Comparison of ENCODE assay signal across 26 cellular contexts in the genomic region with DNA sequence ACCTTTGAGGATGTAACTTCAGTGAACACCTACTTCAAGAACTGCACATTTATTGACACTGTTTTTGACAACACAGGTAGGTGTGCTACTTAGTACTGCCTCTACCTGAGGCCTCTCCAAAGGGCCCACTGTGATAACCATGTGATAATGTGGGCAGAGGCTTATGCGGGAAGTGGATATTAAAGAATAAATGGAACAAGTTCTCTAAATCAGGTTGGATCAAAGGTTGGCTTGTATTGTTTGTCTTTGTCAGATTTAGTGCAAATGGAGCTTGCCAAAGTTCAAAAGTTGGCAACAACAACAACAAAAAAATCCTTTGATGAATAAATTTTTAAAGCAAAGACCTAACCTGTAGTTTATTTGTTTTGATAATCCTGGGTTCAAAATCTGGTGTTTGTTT.
"Had no signal": no experiment of that assay in that cellular context is flagged by ENCODE, and none has a peak within 500 bp of the region (broad histone marks: within the 10 kb centered on the region; RNA-seq: fewer than 3 reads in every experiment).

No MANE protein-coding gene starts in this region.

- H3K4me3 ChIP-seq: ovary, psoas muscle, right atrium auricular region, thyroid gland had no signal

- H3K4me1 ChIP-seq: psoas muscle, right atrium auricular region had no signal

- H3K36me3 Mint-ChIP-seq: activated CD4-positive, alpha-beta memory T cell treated with anti-CD3 and anti-CD28 coated beads for 36 hours; activated naive CD4-positive, alpha-beta T cell treated with anti-CD3 and anti-CD28 coated beads, Interleukin-2, amount 50 U/mL, for 72 hours; memory B cell had no signal

- H3K4me1 Mint-ChIP-seq: memory B cell, nephron had no signal

- DNase-seq: activated CD4-positive, alpha-beta memory T cell treated with anti-CD3 and anti-CD28 coated beads for 36 hours; activated gamma-delta T cell; activated T-cell treated with anti-CD3 and anti-CD28 coated beads for 4 hours; effector memory CD4-positive, alpha-beta T cell; foreskin melanocyte; hippocampal formation; kidney glomerular epithelial cell; left ventricle myocardium superior; ovary; psoas muscle; stimulated activated CD4-positive, alpha-beta T cell treated with anti-CD3 and anti-CD28 coated beads, Interleukin-12 subunit alpha, Interleukin-12 subunit beta, amount 100 ng/mL, for 4 hours; substantia nigra; SW 1271; thyroid gland had no signal

- FAIRE-seq: astrocyte, colon, endothelial cell of umbilical vein, TTC549 had no signal

- H3K9me3 ChIP-seq: neutrophil, ovary, psoas muscle, right atrium auricular region, thyroid gland had no signal

- H3K4me3 Mint-ChIP-seq: activated CD4-positive, alpha-beta memory T cell treated with anti-CD3 and anti-CD28 coated beads for 36 hours; central memory CD8-positive, alpha-beta T cell; memory B cell; nephron; stimulated activated naive CD8-positive, alpha-beta T cell treated with anti-CD3 and anti-CD28 coated beads, Interleukin-15, Interleukin-2, amounts not matched to agents 100 ng/mL and 50 ng/mL, for 24 hours had no signal

- H3K27ac Mint-ChIP-seq: activated naive CD4-positive, alpha-beta T cell treated with anti-CD3 and anti-CD28 coated beads, Interleukin-2, amount 50 U/mL, for 72 hours; memory B cell; nephron; stimulated activated naive CD8-positive, alpha-beta T cell treated with anti-CD3 and anti-CD28 coated beads, Interleukin-15, Interleukin-2, amounts not matched to agents 100 ng/mL and 50 ng/mL, for 24 hours had no signal

- H3K36me3 ChIP-seq: neutrophil, ovary, right atrium auricular region, thyroid gland had no signal

- H3K27ac ChIP-seq: neutrophil, ovary, psoas muscle, right atrium auricular region, thyroid gland had no signal

- ATAC-seq: esophagus mucosa, left ventricle myocardium superior, psoas muscle had no signal

- H3K27me3 ChIP-seq: neutrophil, ovary, right atrium auricular region, thyroid gland had no signal

- H3K9me3 Mint-ChIP-seq: activated CD4-positive, alpha-beta memory T cell treated with anti-CD3 and anti-CD28 coated beads for 36 hours; activated naive CD4-positive, alpha-beta T cell treated with anti-CD3 and anti-CD28 coated beads, Interleukin-2, amount 50 U/mL, for 72 hours; central memory CD8-positive, alpha-beta T cell; memory B cell; nephron; stimulated activated naive CD8-positive, alpha-beta T cell treated with anti-CD3 and anti-CD28 coated beads, Interleukin-15, Interleukin-2, amounts not matched to agents 100 ng/mL and 50 ng/mL, for 24 hours had no signal

- H3K27me3 Mint-ChIP-seq: activated CD4-positive, alpha-beta memory T cell treated with anti-CD3 and anti-CD28 coated beads for 36 hours; central memory CD8-positive, alpha-beta T cell had no signal
